Comparison of ENCODE assay signal across 8 cellular contexts in the genomic region with DNA sequence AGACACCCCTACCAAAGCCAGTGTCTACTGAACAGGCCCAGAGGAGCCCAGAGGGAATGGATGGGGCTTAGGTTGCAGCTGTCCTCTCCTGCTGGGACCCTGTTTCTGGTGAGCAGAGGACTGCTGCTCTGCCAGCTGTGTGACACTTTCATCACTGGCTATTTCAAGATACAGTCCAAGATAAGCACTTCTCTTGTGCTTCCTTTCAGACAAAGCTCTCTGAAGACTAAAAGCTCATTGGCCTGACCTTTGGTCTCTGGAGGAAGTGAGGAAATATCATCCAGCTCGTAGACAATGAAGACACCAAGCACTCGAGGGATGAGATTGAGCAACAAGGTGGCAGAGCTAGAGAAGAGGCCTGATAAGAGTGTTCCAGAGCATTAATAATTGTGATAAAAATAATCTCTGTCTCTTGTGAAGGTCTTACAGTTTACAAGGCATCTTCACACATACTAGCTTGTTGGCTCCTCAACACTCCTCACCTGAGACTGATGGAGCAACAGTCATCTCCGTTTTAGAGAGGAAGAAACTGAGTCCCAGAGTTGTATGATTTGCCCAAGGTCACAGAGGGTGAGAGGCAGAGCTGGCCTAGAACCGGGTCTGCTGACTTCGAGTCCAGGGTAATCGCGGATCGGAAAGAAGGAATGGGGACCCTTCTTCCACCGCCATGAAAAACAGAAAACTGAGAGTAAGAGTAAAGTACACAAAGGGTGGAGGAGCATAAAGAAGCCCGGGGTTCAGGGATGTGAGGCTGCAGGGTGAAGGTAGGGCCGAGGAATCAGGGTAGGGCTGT. TPM values are rescaled to one million over a fixed set of nuclear protein-coding genes. Genes with fewer than 3 reads are reported as not detected.
DNase-seq lines count a peak whose midpoint lies in the region; ATAC-seq, FAIRE-seq and TF ChIP-seq lines count a peak whose summit lies in the region.

No MANE protein-coding gene starts in this region.

- no peaks in the 10 kb centered on the region for H4K20me1 ChIP-seq in KMS-11 (ENCODE audit: insufficient read depth)

- CTCF ChIA-PET in activated CD8-positive, alpha-beta T cell treated with anti-CD3 and anti-CD28 coated beads for 36 hours (lab: Charles Lee): interaction anchor here (0.6 to 12.6 kb wide), 36 partner anchors 9 to 456 kb away, joined by 3 to 417 read pairs (median 4); partner anchors contain the start of genes MTFR1L, PAQR7, STMN1 and ZNF593

- peak overlapping the region; percentile 78 for H3K4me2 ChIP-seq in KMS-11

- 0 to 1% methylated on average over 11 of the region's 11 CpGs for WGBS in pancreas, 2 donors

- H3K36me3 Mint-ChIP-seq in activated CD8-positive, alpha-beta T cell treated with anti-CD3 and anti-CD28 coated beads for 36 hours (ENCODE audit: low read depth): peaks cover 2% of the 10 kb centered on the region

- DNase-seq in GF-D8 (lab: John Stamatoyannopoulos, UW) (peak; percentile 100), Right ventricle myocardium superior (no peak), pancreas (no peak), GOT3 (lab: John Stamatoyannopoulos, UW) (no peak), NCI-H774 (lab: John Stamatoyannopoulos, UW) (no peak)
- peak; percentile 20 for DNase-seq in activated CD8-positive, alpha-beta T cell treated with anti-CD3 and anti-CD28 coated beads for 36 hours

- no peak for FAIRE-seq in pancreas (lab: Jason Lieb, UNC)

- peak overlapping the region; percentile 98 for H3K27ac Mint-ChIP-seq in activated CD8-positive, alpha-beta T cell treated with anti-CD3 and anti-CD28 coated beads for 36 hours

- H3K9ac ChIP-seq in KMS-11: peak overlapping the region; percentile 71

- H3K79me2 ChIP-seq in KMS-11 (ENCODE audit: insufficient read depth, low read depth): no peaks in the 10 kb centered on the region

- H3K36me3 ChIP-seq in KMS-11 (ENCODE audit: insufficient read depth): no peaks in the 10 kb centered on the region
- H3K36me3 ChIP-seq in pancreas: no peaks in the 10 kb centered on the region

- peak overlapping the region; percentile 87; the same call in 1 of the 2 replicates for H2AFZ ChIP-seq in KMS-11 (ENCODE audit: low read depth)

- H3K4me1 ChIP-seq in KMS-11 (ENCODE audit: low read depth, poor library complexity, severe bottlenecking) (peaks cover 13% of the 10 kb centered on the region), pancreas (peaks cover 0 to 14% (median 0%) of the 10 kb centered on the region in 3 donors)

- H3K27me3 Mint-ChIP-seq in activated CD8-positive, alpha-beta T cell treated with anti-CD3 and anti-CD28 coated beads for 36 hours: no peaks in the 10 kb centered on the region

- intact Hi-C loops in activated CD8-positive, alpha-beta T cell treated with anti-CD3 and anti-CD28 coated beads for 36 hours (cut with micrococcal nuclease): no loop called here
- intact Hi-C loops in Right ventricle myocardium superior (cut with DNase I): loop anchor here (5.0 kb wide), 1 partner anchor 100 kb away; no protein-coding TSS in a partner anchor
- intact Hi-C loops in pancreas (cut with DNase I): loop anchor here in 1 of 3 donors (10.0 kb wide), 2 partner anchors 102 to 162 kb away; no protein-coding TSS in a partner anchor

- H3K9me3 Mint-ChIP-seq in activated CD8-positive, alpha-beta T cell treated with anti-CD3 and anti-CD28 coated beads for 36 hours: no peaks in the 10 kb centered on the region

- POLR2A ChIA-PET in activated CD8-positive, alpha-beta T cell treated with anti-CD3 and anti-CD28 coated beads for 36 hours (lab: Charles Lee): interaction anchor here (0.5 to 10.0 kb wide), 9 partner anchors 9 to 212 kb away, joined by 3 to 160 read pairs (median 4); partner anchors contain the start of gene STMN1

- peak; percentile 5 for ATAC-seq in activated CD8-positive, alpha-beta T cell treated with anti-CD3 and anti-CD28 coated beads for 36 hours
- peak; percentile 18 for ATAC-seq in Right ventricle myocardium superior (ENCODE audit: poor library complexity)
- ATAC-seq in pancreas: peak in 1 of 4 donors; percentile 26
- ATAC-seq in GM18498 (IDR thresholded peaks at IDR 0.05; ENCODE audit: unreplicated experiment): no peak

- H3K4me3 ChIP-seq in KMS-11 (IDR thresholded peaks at IDR 0.05; ENCODE audit: insufficient read depth, low read depth, low read length) (peak overlapping the region; percentile 69), pancreas (peak overlapping the region; percentile 38 to 71 (median 58))

- peaks cover 28% of the 10 kb centered on the region for H3K4me1 Mint-ChIP-seq in activated CD8-positive, alpha-beta T cell treated with anti-CD3 and anti-CD28 coated beads for 36 hours (ENCODE audit: low read depth)

- H3K9me3 ChIP-seq in pancreas: no peaks in the 10 kb centered on the region

- peak overlapping the region; percentile 94 for H3K4me3 Mint-ChIP-seq in activated CD8-positive, alpha-beta T cell treated with anti-CD3 and anti-CD28 coated beads for 36 hours

- H3K27ac ChIP-seq in KMS-11 (peak overlapping the region; percentile 41), pancreas (peak overlapping the region in 3 of 4 donors; percentile 57 to 86 (median 85))

- no peaks in the 10 kb centered on the region for H3K27me3 ChIP-seq in KMS-11 (ENCODE audit: insufficient read depth, low read depth)
- no peaks in the 10 kb centered on the region for H3K27me3 ChIP-seq in pancreas

- TF ChIP-seq CTCF in KMS-11 (conservative IDR thresholded peaks at IDR 0.05; ENCODE audit: low read depth, low read length): no peak
- TF ChIP-seq CTCF in activated CD8-positive, alpha-beta T cell treated with anti-CD3 and anti-CD28 coated beads for 36 hours (IDR thresholded peaks at IDR 0.05): no peak
- no peak for TF ChIP-seq CTCF in pancreas (IDR thresholded peaks at IDR 0.05)

RNA-seq across cellular contexts. Expression of gene PAFAH2, which starts 0.7 kb away (rescaled TPM):
- total RNA-seq in activated CD8-positive, alpha-beta T cell treated with anti-CD3 and anti-CD28 coated beads for 36 hours: 1 to 10 TPM; 7.4 to 8.0 TPM
- total RNA-seq in Right ventricle myocardium superior (12.1 TPM), pancreas (10 to 100 TPM; 11.0 to 19.0 (median 13.7) TPM)
- 10 to 100 TPM; 16.2 to 20.9 TPM for polyA plus RNA-seq in pancreas

RNA-seq across cellular contexts. Expression of gene EXTL1, which starts 24.4 kb away (rescaled TPM):
- not detected for total RNA-seq in activated CD8-positive, alpha-beta T cell treated with anti-CD3 and anti-CD28 coated beads for 36 hours
- total RNA-seq in Right ventricle myocardium superior (11.9 TPM), pancreas (under 1 TPM; 0.04 to 0.25 (median 0.13) TPM)
- polyA plus RNA-seq in pancreas: under 1 TPM; 0.21 to 0.34 TPM

RNA-seq across cellular contexts. Expression of gene SLC30A2, which starts 48.8 kb away (rescaled TPM):
- total RNA-seq in activated CD8-positive, alpha-beta T cell treated with anti-CD3 and anti-CD28 coated beads for 36 hours: not detected
- total RNA-seq in Right ventricle myocardium superior (3.0 TPM), pancreas (100 to 1,000 TPM in 1 of 6 donors, 10 to 100 TPM in 5; 27.0 to 142 (median 56.4) TPM)
- 10 to 100 TPM; 24.1 to 42.4 TPM for polyA plus RNA-seq in pancreas

Comparison
In these comparisons a context has a peak if more than half of its experiments do, and no peak if none do; other contexts are left out.
1. DNase-seq: peak in GF-D8 (single experiment) and activated CD8-positive, alpha-beta T cell treated with anti-CD3 and anti-CD28 coated beads for 36 hours (single experiment); none in Right ventricle myocardium superior (single experiment), pancreas (0 of 6), GOT3 (single experiment) and NCI-H774 (single experiment).
2. RNA of gene EXTL1, which starts 24.4 kb away (total RNA-seq): 11.9 TPM in Right ventricle myocardium superior (single experiment); 0.04 to 0.25 TPM in pancreas and not detected in activated CD8-positive, alpha-beta T cell treated with anti-CD3 and anti-CD28 coated beads for 36 hours; every median in the first group is over 10 times any median in the second.